In genomic region chr15:32028921-32029320, GRCh38 we compare ENCODE assay signal across 15 cellular contexts. TPM values are rescaled to one million over a fixed set of nuclear protein-coding genes. Genes with fewer than 3 reads are reported as not detected.
DNase-seq lines count a peak whose midpoint lies in the region; ATAC-seq, FAIRE-seq and TF ChIP-seq lines count a peak whose summit lies in the region.
"Had no signal": no experiment of that assay in that cellular context is flagged by ENCODE, and none has a peak within 500 bp of the region (broad histone marks: within the 10 kb centered on the region; RNA-seq: fewer than 3 reads in every experiment).

No MANE protein-coding gene starts in this region.

- H3K79me2 ChIP-seq in Loucy (ENCODE audit: insufficient read depth, low read length): no peaks in the 10 kb centered on the region

- peak; percentile 46 for FAIRE-seq in D721Med (lab: Jason Lieb, UNC)
- FAIRE-seq: HepG2, pancreas had no signal

- H3K4me1 Mint-ChIP-seq in chondrocyte (ENCODE audit: low read depth) (peaks cover 14% of the 10 kb centered on the region), nephron progenitor cell (peaks cover 29% of the 10 kb centered on the region)

- H3K27me3 Mint-ChIP-seq in chondrocyte (ENCODE audit: low read depth) (peaks cover 53% of the 10 kb centered on the region), nephron progenitor cell (ENCODE audit: low read depth, poor library complexity) (peaks cover 33% of the 10 kb centered on the region)

- H3K4me1 ChIP-seq in Loucy (ENCODE audit: insufficient read depth, low read length, poor library complexity, severe bottlenecking): peaks cover 6% of the 10 kb centered on the region
- H3K4me1 ChIP-seq: foreskin keratinocyte had no signal

- TF ChIP-seq CTCF in D721Med (IDR thresholded peaks at IDR 0.05; ENCODE audit: insufficient read depth, missing control alignments): peak; percentile 26
- no peak for TF ChIP-seq CTCF in Loucy (conservative IDR thresholded peaks at IDR 0.05; ENCODE audit: low read length)
- TF ChIP-seq CTCF in chondrocyte (IDR thresholded peaks at IDR 0.05): no peak
- no peak for TF ChIP-seq CTCF in nephron progenitor cell (IDR thresholded peaks at IDR 0.05)

- no peaks in the 10 kb centered on the region for H3K36me3 ChIP-seq in Loucy (ENCODE audit: insufficient read depth, low read length)
- H3K36me3 ChIP-seq: pancreas had no signal

- peaks cover 12% of the 10 kb centered on the region for H3K27me3 ChIP-seq in Loucy (ENCODE audit: insufficient read depth, low read length, poor library complexity, severe bottlenecking)
- H3K27me3 ChIP-seq: pancreas had no signal

- peak overlapping the region; percentile 89 for H3K4me2 ChIP-seq in Loucy (ENCODE audit: low read depth, low read length, poor library complexity, severe bottlenecking)

- H3K36me3 Mint-ChIP-seq in chondrocyte (ENCODE audit: low read depth) (no peaks in the 10 kb centered on the region), nephron progenitor cell (ENCODE audit: low read depth) (no peaks in the 10 kb centered on the region)
- H3K36me3 Mint-ChIP-seq: activated naive CD8-positive, alpha-beta T cell treated with anti-CD3 and anti-CD28 coated beads, Interleukin-2, amount 10 ng/mL, durations not matched to agents 7 days and 5 days; stimulated activated effector memory CD8-positive, alpha-beta T cell treated with anti-CD3 and anti-CD28 coated beads, Interleukin-12 subunit alpha, Interleukin-12 subunit beta, amount 100 ng/mL, for 72 hours had no signal

- no peaks in the 10 kb centered on the region for H3K9me2 ChIP-seq in Loucy (replicated peaks; ENCODE audit: low read depth, low read length)

- H3K4me3 Mint-ChIP-seq in chondrocyte (ENCODE audit: unreplicated experiment) (peak overlapping the region; percentile 76), nephron progenitor cell (peak overlapping the region; percentile 84)
- H3K4me3 Mint-ChIP-seq: activated naive CD8-positive, alpha-beta T cell treated with anti-CD3 and anti-CD28 coated beads, Interleukin-2, amount 10 ng/mL, durations not matched to agents 7 days and 5 days had no signal

- H4K20me1 ChIP-seq in Loucy (ENCODE audit: insufficient read depth, low read length, poor library complexity, severe bottlenecking): no peaks in the 10 kb centered on the region

- no peak overlapping the region for H3K27ac Mint-ChIP-seq in chondrocyte (ENCODE audit: unreplicated experiment)
- H3K27ac Mint-ChIP-seq in nephron progenitor cell: no peak overlapping the region
- H3K27ac Mint-ChIP-seq: activated naive CD8-positive, alpha-beta T cell treated with anti-CD3 and anti-CD28 coated beads, Interleukin-2, amount 10 ng/mL, durations not matched to agents 7 days and 5 days; stimulated activated effector memory CD8-positive, alpha-beta T cell treated with anti-CD3 and anti-CD28 coated beads, Interleukin-12 subunit alpha, Interleukin-12 subunit beta, amount 100 ng/mL, for 72 hours had no signal

- H3K4me3 ChIP-seq in Loucy (ENCODE audit: low read length, poor library complexity, severe bottlenecking): peak overlapping the region; percentile 72

- H3K9me3 ChIP-seq in Loucy (ENCODE audit: insufficient read depth, low read depth, low read length): no peaks in the 10 kb centered on the region
- H3K9me3 ChIP-seq: pancreas had no signal

- H3F3A ChIP-seq in Loucy (ENCODE audit: low read depth): no peaks in the 10 kb centered on the region

- ATAC-seq in GM18907 (IDR thresholded peaks at IDR 0.05; ENCODE audit: unreplicated experiment) (no peak), GM21529 (IDR thresholded peaks at IDR 0.05; ENCODE audit: unreplicated experiment) (no peak)
- ATAC-seq: stimulated activated effector memory CD8-positive, alpha-beta T cell treated with anti-CD3 and anti-CD28 coated beads, Interleukin-12 subunit alpha, Interleukin-12 subunit beta, amount 100 ng/mL, for 72 hours had no signal

- H3K9me3 Mint-ChIP-seq in chondrocyte (ENCODE audit: low read depth) (no peaks in the 10 kb centered on the region), nephron progenitor cell (no peaks in the 10 kb centered on the region)
- H3K9me3 Mint-ChIP-seq: activated naive CD8-positive, alpha-beta T cell treated with anti-CD3 and anti-CD28 coated beads, Interleukin-2, amount 10 ng/mL, durations not matched to agents 7 days and 5 days; stimulated activated effector memory CD8-positive, alpha-beta T cell treated with anti-CD3 and anti-CD28 coated beads, Interleukin-12 subunit alpha, Interleukin-12 subunit beta, amount 100 ng/mL, for 72 hours had no signal

- DNase-seq in D721Med (ENCODE audit: insufficient read length, low spot score): no peak
- DNase-seq in chondrocyte (ENCODE audit: low spot score): no peak
- DNase-seq in nephron progenitor cell: peak; percentile 53
- DNase-seq in SKM-1 treated with dmso at 0.1 percent for 144 hours (lab: John Stamatoyannopoulos, UW; ENCODE audit: unreplicated experiment): no peak
- DNase-seq in stimulated activated CD4-positive, alpha-beta T cell treated with anti-CD3 and anti-CD28 coated beads, Interleukin-4, amount 100 ng/mL, for 24 hours: no peak
- DNase-seq: activated CD8-positive, alpha-beta memory T cell treated with anti-CD3 and anti-CD28 coated beads, Interleukin-2, amount 50 U/mL, for 4 hours; activated naive CD8-positive, alpha-beta T cell treated with anti-CD3 and anti-CD28 coated beads, Interleukin-2, amount 10 ng/mL, durations not matched to agents 7 days and 5 days; NCI-H2029 had no signal

- H3K9ac ChIP-seq in Loucy (ENCODE audit: low read depth, low read length, poor library complexity, severe bottlenecking): no peak overlapping the region

- H2AFZ ChIP-seq in Loucy (ENCODE audit: low read length): peak overlapping the region; percentile 96

RNA-seq across cellular contexts. Expression of gene CHRNA7, which starts 1.4 kb away (rescaled TPM):
- total RNA-seq in chondrocyte: 1.5 to 2.3 TPM (median 1.9 TPM) in 3 replicates
